ENCODE assay signal across 31 cellular contexts in genomic region chr9:103168254-103168653, GRCh38.
"Had no signal": no experiment of that assay in that cellular context is flagged by ENCODE, and none has a peak within 500 bp of the region (broad histone marks: within the 10 kb centered on the region; RNA-seq: fewer than 3 reads in every experiment).

No MANE protein-coding gene starts in this region.

- H3K4me1 Mint-ChIP-seq: activated CD4-positive, alpha-beta T cell treated with anti-CD3 and anti-CD28 coated beads for 36 hours; activated CD8-positive, alpha-beta memory T cell treated with anti-CD3 and anti-CD28 coated beads, Interleukin-2, amount 10 ng/mL, durations not matched to agents 7 days and 5 days; activated naive CD4-positive, alpha-beta T cell treated with anti-CD3 and anti-CD28 coated beads, Interleukin-2, amount 50 U/mL, for 24 hours; activated naive CD8-positive, alpha-beta T cell treated with anti-CD3 and anti-CD28 coated beads, Interleukin-2, amount 50 U/mL, for 24 hours; naive B cell; nephron progenitor cell; stimulated activated naive B cell treated with anti-CD40 and anti-IgM and Interleukin-4, amounts not matched to agents 10 μg/mL and 1 μg/mL and 100 μg/mL, for 72 hours had no signal

- H3K4me2 ChIP-seq: smooth muscle cell had no signal

- H3K36me3 ChIP-seq: breast epithelium, gastrocnemius medialis, ovary, stomach, thyroid gland, upper lobe of left lung, vagina had no signal

- H3K9me3 ChIP-seq: gastrocnemius medialis, ovary, thyroid gland, vagina had no signal

- H3K4me1 ChIP-seq: breast epithelium, gastrocnemius medialis, psoas muscle, stomach, thyroid gland, upper lobe of left lung, vagina had no signal

- H3K27me3 ChIP-seq: breast epithelium, gastrocnemius medialis, ovary, stomach, thyroid gland, upper lobe of left lung, vagina had no signal

- H3K27ac Mint-ChIP-seq: activated CD4-positive, alpha-beta T cell treated with anti-CD3 and anti-CD28 coated beads for 36 hours; activated CD8-positive, alpha-beta memory T cell treated with anti-CD3 and anti-CD28 coated beads, Interleukin-2, amount 10 ng/mL, durations not matched to agents 7 days and 5 days; activated CD8-positive, alpha-beta T cell treated with anti-CD3 and anti-CD28 coated beads, Interleukin-2, amount 10 ng/mL, durations not matched to agents 7 days and 5 days; activated naive CD4-positive, alpha-beta T cell treated with anti-CD3 and anti-CD28 coated beads, Interleukin-2, amount 50 U/mL, for 24 hours; activated naive CD8-positive, alpha-beta T cell treated with anti-CD3 and anti-CD28 coated beads, Interleukin-2, amount 50 U/mL, for 24 hours; activated T-helper 2 cell treated with anti-CD3 and anti-CD28 coated beads, Interferon-gamma antibody, Interleukin-2, Interleukin-4, amounts not matched to agents 10 μg/mL and 5 μg/mL and 100 μg/mL, durations not matched to agents 14 hours and 24 hours and 36 hours; mesothelial cell of epicardium; naive B cell; nephron progenitor cell; stimulated activated naive B cell treated with anti-CD40 and anti-IgM and Interleukin-4, amounts not matched to agents 10 μg/mL and 1 μg/mL and 100 μg/mL, for 72 hours; T-helper 2 cell treated with Interferon-gamma antibody and Interleukin-4, amounts not matched to agents 5 μg/mL and 100 μg/mL, for 36 hours had no signal

- H3K27me3 Mint-ChIP-seq: activated CD4-positive, alpha-beta T cell treated with anti-CD3 and anti-CD28 coated beads for 36 hours; activated CD8-positive, alpha-beta memory T cell treated with anti-CD3 and anti-CD28 coated beads, Interleukin-2, amount 10 ng/mL, durations not matched to agents 7 days and 5 days; activated naive CD4-positive, alpha-beta T cell treated with anti-CD3 and anti-CD28 coated beads, Interleukin-2, amount 50 U/mL, for 24 hours; activated naive CD8-positive, alpha-beta T cell treated with anti-CD3 and anti-CD28 coated beads, Interleukin-2, amount 50 U/mL, for 24 hours; naive B cell; stimulated activated naive B cell treated with anti-CD40 and anti-IgM and Interleukin-4, amounts not matched to agents 10 μg/mL and 1 μg/mL and 100 μg/mL, for 72 hours had no signal

- H3K4me3 ChIP-seq: breast epithelium, gastrocnemius medialis, ovary, psoas muscle, smooth muscle cell, stomach, thyroid gland, upper lobe of left lung, vagina had no signal

- H3K27ac ChIP-seq: breast epithelium, gastrocnemius medialis, ovary, psoas muscle, stomach, thyroid gland, upper lobe of left lung, vagina had no signal

- DNase-seq: activated CD4-positive, alpha-beta T cell treated with anti-CD3 and anti-CD28 coated beads for 36 hours; activated CD4-positive, CD25-positive, alpha-beta regulatory T cell; activated CD8-positive, alpha-beta memory T cell treated with anti-CD3 and anti-CD28 coated beads, Interleukin-2, amount 10 ng/mL, durations not matched to agents 7 days and 5 days; activated CD8-positive, alpha-beta T cell treated with anti-CD3 and anti-CD28 coated beads, Interleukin-2, amount 10 ng/mL, durations not matched to agents 7 days and 5 days; activated naive CD8-positive, alpha-beta T cell treated with anti-CD3 and anti-CD28 coated beads, Interleukin-2, amount 50 U/mL, for 24 hours; activated T-cell treated with anti-CD3 and anti-CD28 coated beads, Interleukin-2, amount 50 U/mL, for 48 hours; amygdala; central memory CD4-positive, alpha-beta T cell; gastrocnemius medialis; glutamatergic neuron; left cardiac atrium; left ventricle myocardium superior; mammary epithelial cell; naive B cell; nephron progenitor cell; ovary; psoas muscle; stimulated activated CD4-positive, alpha-beta T cell treated with anti-CD3 and anti-CD28 coated beads, Interleukin-1b, Interleukin-23, amount 100 ng/mL, for 48 hours; stimulated activated CD4-positive, alpha-beta T cell treated with anti-CD3 and anti-CD28 coated beads, Interleukin-4, amount 100 ng/mL, for 4 hours; stimulated activated CD8-positive, alpha-beta memory T cell treated with anti-CD3 and anti-CD28 coated beads, Interleukin-4, amount 100 ng/mL, for 48 hours; stimulated activated naive B cell treated with anti-CD40 and anti-IgM and Interleukin-4, amounts not matched to agents 10 μg/mL and 1 μg/mL and 100 μg/mL, for 72 hours; stomach; thyroid gland; upper lobe of left lung had no signal

- H3K4me3 Mint-ChIP-seq: activated CD4-positive, alpha-beta T cell treated with anti-CD3 and anti-CD28 coated beads for 36 hours; activated CD8-positive, alpha-beta memory T cell treated with anti-CD3 and anti-CD28 coated beads, Interleukin-2, amount 10 ng/mL, durations not matched to agents 7 days and 5 days; activated CD8-positive, alpha-beta T cell treated with anti-CD3 and anti-CD28 coated beads, Interleukin-2, amount 10 ng/mL, durations not matched to agents 7 days and 5 days; activated naive CD4-positive, alpha-beta T cell treated with anti-CD3 and anti-CD28 coated beads, Interleukin-2, amount 50 U/mL, for 24 hours; activated naive CD8-positive, alpha-beta T cell treated with anti-CD3 and anti-CD28 coated beads, Interleukin-2, amount 50 U/mL, for 24 hours; mesothelial cell of epicardium; naive B cell; nephron progenitor cell; stimulated activated naive B cell treated with anti-CD40 and anti-IgM and Interleukin-4, amounts not matched to agents 10 μg/mL and 1 μg/mL and 100 μg/mL, for 72 hours; T-helper 2 cell treated with Interferon-gamma antibody and Interleukin-4, amounts not matched to agents 5 μg/mL and 100 μg/mL, for 36 hours had no signal

- H3K36me3 Mint-ChIP-seq: activated CD8-positive, alpha-beta memory T cell treated with anti-CD3 and anti-CD28 coated beads, Interleukin-2, amount 10 ng/mL, durations not matched to agents 7 days and 5 days; activated naive CD4-positive, alpha-beta T cell treated with anti-CD3 and anti-CD28 coated beads, Interleukin-2, amount 50 U/mL, for 24 hours; mesothelial cell of epicardium; naive B cell; stimulated activated naive B cell treated with anti-CD40 and anti-IgM and Interleukin-4, amounts not matched to agents 10 μg/mL and 1 μg/mL and 100 μg/mL, for 72 hours had no signal

- ATAC-seq: activated CD4-positive, alpha-beta T cell treated with anti-CD3 and anti-CD28 coated beads for 36 hours; activated CD8-positive, alpha-beta memory T cell treated with anti-CD3 and anti-CD28 coated beads, Interleukin-2, amount 10 ng/mL, durations not matched to agents 7 days and 5 days; activated CD8-positive, alpha-beta T cell treated with anti-CD3 and anti-CD28 coated beads, Interleukin-2, amount 10 ng/mL, durations not matched to agents 7 days and 5 days; activated naive CD8-positive, alpha-beta T cell treated with anti-CD3 and anti-CD28 coated beads, Interleukin-2, amount 50 U/mL, for 24 hours; gastrocnemius medialis; left cardiac atrium; left ventricle myocardium superior; psoas muscle; stimulated activated naive B cell treated with anti-CD40 and anti-IgM and Interleukin-4, amounts not matched to agents 10 μg/mL and 1 μg/mL and 100 μg/mL, for 72 hours had no signal
